Comparison of ENCODE assay signal across 22 cellular contexts in genomic region chr6:110232456-110232855, GRCh38. TPM values are rescaled to one million over a fixed set of nuclear protein-coding genes. Genes with fewer than 3 reads are reported as not detected.
DNase-seq lines count a peak whose midpoint lies in the region; ATAC-seq and TF ChIP-seq lines count a peak whose summit lies in the region.
"Had no signal": no experiment of that assay in that cellular context is flagged by ENCODE, and none has a peak within 500 bp of the region (broad histone marks: within the 10 kb centered on the region; RNA-seq: fewer than 3 reads in every experiment).

No MANE protein-coding gene starts in this region.

- H3K23ac ChIP-seq in IMR-90 (ENCODE audit: low read depth, low read length), result no peak overlapping the region

- H3K9me1 ChIP-seq in IMR-90 (ENCODE audit: insufficient read depth, low read length), result no peaks in the 10 kb centered on the region

- H3K4me2 ChIP-seq in IMR-90 (ENCODE audit: low read depth, low read length), result no peak overlapping the region
- H3K4me2 ChIP-seq: hepatocyte had no signal

- no peak overlapping the region for H3K56ac ChIP-seq in IMR-90 (ENCODE audit: extremely low read depth, insufficient read depth, low read length)

- H4K20me1 ChIP-seq in IMR-90 (ENCODE audit: insufficient read depth, low read length), result no peaks in the 10 kb centered on the region

- H2BK120ac ChIP-seq in IMR-90 (ENCODE audit: low read depth, low read length), result no peak overlapping the region

- POLR2A ChIA-PET in BJ (lab: Charles Lee), result no interaction called here
- POLR2A ChIA-PET in IMR-90 (lab: Charles Lee; ENCODE audit: unreplicated experiment), result no interaction called here

- no peak overlapping the region for H2BK15ac ChIP-seq in IMR-90 (ENCODE audit: low read depth, low read length)

- H2BK20ac ChIP-seq in IMR-90 (ENCODE audit: low read depth, low read length), result no peak overlapping the region

- H3K9ac ChIP-seq in IMR-90 (ENCODE audit: low read depth, low read length), result no peak overlapping the region

- in situ Hi-C loops in IMR-90 (cut with MboI; ENCODE audit: low sequenced_read_pairs), result no loop called here

- H3K36me3 ChIP-seq in BJ (ENCODE audit: control insufficient read depth, insufficient read depth, low read length), result no peaks in the 10 kb centered on the region; the same call in 1 of the 2 replicates
- 0 out of 2 replicates have a peak, but pooled peaks cover 3% of the 10 kb centered on the region for H3K36me3 ChIP-seq in IMR-90 (ENCODE audit: control insufficient read depth, insufficient read depth, low read length)
- H3K36me3 ChIP-seq in sigmoid colon, result peaks cover 0 to 38% (median 9%) of the 10 kb centered on the region in 4 donors
- no peaks in the 10 kb centered on the region for H3K36me3 ChIP-seq in ovary

- no peak for TF ChIP-seq CTCF in BJ (IDR thresholded peaks at IDR 0.05; ENCODE audit: insufficient read depth, low read depth, low read length)
- TF ChIP-seq CTCF in IMR-90 (conservative IDR thresholded peaks at IDR 0.05; ENCODE audit: low read depth, low read length), result no peak
- TF ChIP-seq CTCF in sigmoid colon (IDR thresholded peaks at IDR 0.05), result no peak
- no peak for TF ChIP-seq CTCF in ovary (IDR thresholded peaks at IDR 0.05)

- no peak overlapping the region for H4K5ac ChIP-seq in IMR-90 (ENCODE audit: low read depth, low read length)

- DNase-seq in BJ (ENCODE audit: low read depth) (peak; percentile 76), IMR-90 (peak; percentile 72), fibroblast of gingiva (ENCODE audit: low read depth) (peak; percentile 83), sigmoid colon (no peak), ovary (no peak), NCI-H1694 (lab: John Stamatoyannopoulos, UW) (no peak), GOT3 (lab: John Stamatoyannopoulos, UW) (no peak)
- no peak for DNase-seq in stimulated activated CD4-positive, alpha-beta T cell treated with anti-CD3 and anti-CD28 coated beads, Interleukin-15, amount 100 ng/mL, for 24 hours
- DNase-seq: activated CD4-positive, alpha-beta memory T cell treated with anti-CD3 and anti-CD28 coated beads for 36 hours; activated T-cell treated with anti-CD3 and anti-CD28 coated beads, Interleukin-2, amount 50 U/mL, for 24 hours; CD4-positive, CD25-positive, alpha-beta regulatory T cell; H9; naive thymus-derived CD8-positive, alpha-beta T cell; NCI-H2081; NCI-H69; stimulated activated CD4-positive, alpha-beta T cell treated with anti-CD3 and anti-CD28 coated beads, Interleukin-4, amount 100 ng/mL, for 4 hours had no signal

- TF ChIP-seq EP300 in sigmoid colon (IDR thresholded peaks at IDR 0.05) (no peak), ovary (IDR thresholded peaks at IDR 0.05) (no peak)

- no peak overlapping the region for H2AK9ac ChIP-seq in IMR-90 (replicated peaks; ENCODE audit: low read depth, low read length, poor library complexity)

- ATAC-seq in IMR-90 (ENCODE audit: low read depth), result peak; percentile 89
- ATAC-seq: K562; naive thymus-derived CD8-positive, alpha-beta T cell; Right ventricle myocardium inferior had no signal

- intact Hi-C loops in IMR-90 (cut with micrococcal nuclease), result no loop called here
- intact Hi-C loops in sigmoid colon (cut with DNase I), result no loop called here
- intact Hi-C loops in ovary (cut with DNase I), result no loop called here

- H3K4me1 ChIP-seq in IMR-90 (ENCODE audit: control insufficient read depth, insufficient read depth, low read length), result no peaks in the 10 kb centered on the region; the same call in 1 of the 2 replicates
- H3K4me1 ChIP-seq in sigmoid colon, result peaks cover 0 to 17% (median 6%) of the 10 kb centered on the region in 4 donors
- H3K4me1 ChIP-seq in ovary (ENCODE audit: insufficient read depth), result no peaks in the 10 kb centered on the region

- no peaks in the 10 kb centered on the region for H3K27me3 ChIP-seq in BJ (ENCODE audit: control insufficient read depth, insufficient read depth, low read length)
- no peaks in the 10 kb centered on the region for H3K27me3 ChIP-seq in IMR-90 (ENCODE audit: control insufficient read depth, insufficient read depth, low read length)
- no peaks in the 10 kb centered on the region for H3K27me3 ChIP-seq in sigmoid colon
- H3K27me3 ChIP-seq in ovary, result no peaks in the 10 kb centered on the region
- H3K27me3 ChIP-seq: esophagus muscularis mucosa, hepatocyte had no signal

- no peak overlapping the region for H2AFZ ChIP-seq in IMR-90 (replicated peaks; ENCODE audit: low read length, poor library complexity)
- H2AFZ ChIP-seq: hepatocyte had no signal

- no peak overlapping the region for H4K91ac ChIP-seq in IMR-90 (ENCODE audit: insufficient read depth, low read depth, low read length)

- no peak for TF ChIP-seq RAD21 in IMR-90 (IDR thresholded peaks at IDR 0.05; ENCODE audit: low read length)

- dilution Hi-C loops in IMR-90 (cut with HindIII; ENCODE audit: low sequenced_read_pairs, unreplicated experiment), result no loop called here

- no peaks in the 10 kb centered on the region for H3K79me1 ChIP-seq in IMR-90 (ENCODE audit: low read depth in 1 of 2, low read length in 2 of 2)

- H4K8ac ChIP-seq in IMR-90 (ENCODE audit: low read depth in 2 of 2, low read length in 2 of 2), result no peak overlapping the region

- CTCF ChIA-PET in BJ (lab: Yijun Ruan, JAX) (interaction anchor here (0.8 kb wide), 1 partner anchor 9 kb away, joined by 3 read pairs; no protein-coding TSS in a partner anchor), IMR-90 (lab: Yijun Ruan, JAX) (no interaction called here)

- no peak overlapping the region for H3K4ac ChIP-seq in IMR-90 (ENCODE audit: low read depth, low read length)

- H2BK5ac ChIP-seq in IMR-90 (ENCODE audit: low read depth, low read length, poor library complexity, severe bottlenecking), result peak overlapping the region; percentile 21

- no peak overlapping the region for H3K18ac ChIP-seq in IMR-90 (ENCODE audit: low read depth, low read length)

- H3K14ac ChIP-seq in IMR-90 (replicated peaks; ENCODE audit: low read depth, low read length), result no peak overlapping the region

- peak overlapping the region; percentile 71; the same call in 1 of the 2 replicates for H3K27ac ChIP-seq in IMR-90 (ENCODE audit: insufficient read depth, low read length)
- H3K27ac ChIP-seq in sigmoid colon, result peak overlapping the region in 3 of 4 donors; percentile 7 to 47 (median 19)
- no peak overlapping the region for H3K27ac ChIP-seq in ovary
- H3K27ac ChIP-seq: hepatocyte, HL-60 had no signal

- no peak for TF ChIP-seq POLR2A in IMR-90 (IDR thresholded peaks at IDR 0.05; ENCODE audit: low read depth, low read length)
- no peak for TF ChIP-seq POLR2A in sigmoid colon (IDR thresholded peaks at IDR 0.05)
- TF ChIP-seq POLR2A in ovary (IDR thresholded peaks at IDR 0.05), result no peak

- H3K4me3 ChIP-seq in BJ (ENCODE audit: low read depth, low read length), result no peak overlapping the region
- no peak overlapping the region for H3K4me3 ChIP-seq in IMR-90 (ENCODE audit: insufficient read depth, low read depth, low read length)
- H3K4me3 ChIP-seq in sigmoid colon, result no peak overlapping the region
- no peak overlapping the region for H3K4me3 ChIP-seq in ovary
- H3K4me3 ChIP-seq: esophagus muscularis mucosa, hepatocyte, K562, skin epidermis had no signal

- H3K9me3 ChIP-seq in IMR-90 (ENCODE audit: control insufficient read depth, insufficient read depth, low read length), result no peaks in the 10 kb centered on the region
- H3K9me3 ChIP-seq in sigmoid colon, result no peaks in the 10 kb centered on the region
- no peaks in the 10 kb centered on the region for H3K9me3 ChIP-seq in ovary
- H3K9me3 ChIP-seq: esophagus muscularis mucosa had no signal

- no TSS peak for BruUV-seq in IMR-90 (replicated peaks; lab: Mats Ljungman, UMichigan)

- no peak overlapping the region for H2AK5ac ChIP-seq in IMR-90 (ENCODE audit: low read depth, low read length)

- no CpG with 5 or more reads among the region's 2 CpGs for WGBS in IMR-90 (ENCODE audit: extremely low coverage in 2 of 2, insufficient read length in 1 of 2), 2 experiments
- 85 to 88% methylated on average over 2 of the region's 2 CpGs for WGBS in sigmoid colon, 2 donors
- WGBS in ovary, 3 donors, result 8 to 14% (median 13%) methylated on average over 2 of the region's 2 CpGs

TF ChIP-seq in IMR-90, 13 proteins besides CTCF, POLR2A, EP300 and RAD21 (continues in another document):
- TF ChIP-seq RFX5 (IDR thresholded peaks at IDR 0.05; ENCODE audit: low read depth, low read length), result no peak
- TF ChIP-seq USF2 (IDR thresholded peaks at IDR 0.05; ENCODE audit: low read depth, low read length), result no peak
- TF ChIP-seq MAFK (IDR thresholded peaks at IDR 0.05; ENCODE audit: low read depth, low read length), result no peak
- no peak for TF ChIP-seq CHD1 (IDR thresholded peaks at IDR 0.05; ENCODE audit: low read depth, low read length)
- TF ChIP-seq RCOR1 (IDR thresholded peaks at IDR 0.05; ENCODE audit: insufficient replicate concordance, low read length), result no peak
- TF ChIP-seq MXI1 (IDR thresholded peaks at IDR 0.05; ENCODE audit: borderline replicate concordance, low read depth, low read length), result no peak
- no peak for TF ChIP-seq MAZ (IDR thresholded peaks at IDR 0.05; ENCODE audit: borderline replicate concordance, low read depth, low read length)
- no peak for TF ChIP-seq SMC3 (IDR thresholded peaks at IDR 0.05; ENCODE audit: low read depth, low read length)

RNA-seq across cellular contexts. Expression of gene CDC40, which starts 52.2 kb away (rescaled TPM):
- polyA plus RNA-seq in BJ (2011; rRNA removed) (9.1 and 14.6 TPM in 2 replicates), IMR-90 (2012; rRNA removed) (7.0 TPM in 2 replicates), sigmoid colon (10 to 100 TPM; 11.4 to 12.0 (median 11.5) TPM), ovary (10 to 100 TPM; 12.6 to 19.6 TPM)
- polyA minus RNA-seq in BJ (2011; rRNA and poly(A)+ RNA removed), result 11.3 and 14.1 TPM in 2 replicates
- total RNA-seq in IMR-90 (2012; rRNA removed) (16.8 and 26.7 TPM in 2 replicates), sigmoid colon (10 to 100 TPM; 14.5 to 23.9 (median 19.9) TPM), ovary (10 to 100 TPM; 16.6 to 23.9 (median 19.8) TPM)
- 2.0 and 2.5 TPM in 2 replicates for polyA plus RNA-seq in IMR-90 (2012; cell fraction: cytosol; rRNA removed)
- 1.4 and 4.7 TPM in 2 replicates for polyA plus RNA-seq in IMR-90 (2012; cell fraction: nucleus; rRNA removed; ENCODE audit: low replicate concordance)

RNA-seq across cellular contexts. Expression of gene WASF1, which starts 53.0 kb away (rescaled TPM):
- polyA plus RNA-seq in BJ (2011; rRNA removed) (19.5 and 21.8 TPM in 2 replicates), IMR-90 (2012; rRNA removed) (15.6 and 17.3 TPM in 2 replicates), sigmoid colon (1 to 10 TPM in 2 of 3 donors, under 1 TPM in 1; 0.92 to 3.9 (median 3.0) TPM), ovary (10 to 100 TPM; 26.6 to 40.6 TPM)
- polyA minus RNA-seq in BJ (2011; rRNA and poly(A)+ RNA removed), result 6.9 and 9.2 TPM in 2 replicates
- total RNA-seq in IMR-90 (2012; rRNA removed) (3.0 and 4.4 TPM in 2 replicates), sigmoid colon (10 to 100 TPM; 10.2 to 34.9 (median 19.5) TPM), ovary (10 to 100 TPM; 16.1 to 37.2 (median 22.0) TPM)
- polyA plus RNA-seq in IMR-90 (2012; cell fraction: cytosol; rRNA removed), result 9.0 and 11.2 TPM in 2 replicates
- 11.4 and 19.1 TPM in 2 replicates for polyA plus RNA-seq in IMR-90 (2012; cell fraction: nucleus; rRNA removed; ENCODE audit: low replicate concordance)

Comparison
In these comparisons a context has a peak if more than half of its experiments do, and no peak if none do; other contexts are left out.
1. DNase-seq: peak in BJ (single experiment), IMR-90 (single experiment) and fibroblast of gingiva (single experiment); none in sigmoid colon (single experiment), ovary (0 of 5), NCI-H1694 (single experiment), stimulated activated CD4-positive, alpha-beta T cell treated with anti-CD3 and anti-CD28 coated beads, Interleukin-15, amount 100 ng/mL, for 24 hours (single experiment) and GOT3 (single experiment).
2. H3K27ac ChIP-seq: peak in IMR-90 (single experiment) and sigmoid colon (3 of 4); none in ovary (0 of 2).